Comparison of ENCODE assay signal across 1 cellular context in the genomic region with DNA sequence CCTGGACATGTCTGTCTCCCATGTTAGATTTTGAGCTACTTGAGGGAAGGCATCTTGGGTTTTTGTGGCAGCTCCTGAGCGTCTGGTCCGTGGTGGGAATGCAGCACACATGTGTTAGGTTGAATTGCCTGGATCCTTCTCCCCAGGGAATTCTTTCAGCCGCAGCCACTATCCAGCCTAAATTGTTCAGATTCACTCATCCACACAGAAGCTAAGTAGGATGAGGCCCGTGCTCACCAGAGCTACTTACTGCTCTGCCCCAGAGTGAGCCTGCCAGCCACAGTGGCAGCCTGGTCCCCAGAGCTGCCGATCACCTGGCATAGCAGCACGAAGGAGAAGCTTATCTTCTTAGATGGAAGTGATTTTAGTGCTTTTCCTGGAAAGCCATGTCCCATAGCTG.
TF ChIP-seq lines count a peak whose summit lies in the region.

No MANE protein-coding gene starts in this region.

TF ChIP-seq in SK-N-SH treated with all-trans-retinoic acid at 6 μM for 48 hours, 23 proteins besides CTCF, POLR2A, EP300 and RAD21 (continued from another document):
- TF ChIP-seq, protein P1, sequence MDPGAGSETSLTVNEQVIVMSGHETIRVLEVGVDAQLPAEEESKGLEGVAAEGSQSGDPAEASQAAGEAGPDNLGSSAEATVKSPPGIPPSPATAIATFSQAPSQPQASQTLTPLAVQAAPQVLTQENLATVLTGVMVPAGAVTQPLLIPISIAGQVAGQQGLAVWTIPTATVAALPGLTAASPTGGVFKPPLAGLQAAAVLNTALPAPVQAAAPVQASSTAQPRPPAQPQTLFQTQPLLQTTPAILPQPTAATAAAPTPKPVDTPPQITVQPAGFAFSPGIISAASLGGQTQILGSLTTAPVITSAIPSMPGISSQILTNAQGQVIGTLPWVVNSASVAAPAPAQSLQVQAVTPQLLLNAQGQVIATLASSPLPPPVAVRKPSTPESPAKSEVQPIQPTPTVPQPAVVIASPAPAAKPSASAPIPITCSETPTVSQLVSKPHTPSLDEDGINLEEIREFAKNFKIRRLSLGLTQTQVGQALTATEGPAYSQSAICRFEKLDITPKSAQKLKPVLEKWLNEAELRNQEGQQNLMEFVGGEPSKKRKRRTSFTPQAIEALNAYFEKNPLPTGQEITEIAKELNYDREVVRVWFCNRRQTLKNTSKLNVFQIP (CRISPR knock-in tag; IDR thresholded peaks at IDR 0.05; ENCODE audit: borderline replicate concordance, low read depth): no peak
- TF ChIP-seq ZFP3 (CRISPR knock-in tag; IDR thresholded peaks at IDR 0.05): no peak
- TF ChIP-seq ARNTL (CRISPR knock-in tag; IDR thresholded peaks at IDR 0.05; ENCODE audit: borderline replicate concordance, low read depth): no peak
- no peak for TF ChIP-seq BACH2 (CRISPR knock-in tag; IDR thresholded peaks at IDR 0.05; ENCODE audit: borderline replicate concordance)
- TF ChIP-seq, protein P2, sequence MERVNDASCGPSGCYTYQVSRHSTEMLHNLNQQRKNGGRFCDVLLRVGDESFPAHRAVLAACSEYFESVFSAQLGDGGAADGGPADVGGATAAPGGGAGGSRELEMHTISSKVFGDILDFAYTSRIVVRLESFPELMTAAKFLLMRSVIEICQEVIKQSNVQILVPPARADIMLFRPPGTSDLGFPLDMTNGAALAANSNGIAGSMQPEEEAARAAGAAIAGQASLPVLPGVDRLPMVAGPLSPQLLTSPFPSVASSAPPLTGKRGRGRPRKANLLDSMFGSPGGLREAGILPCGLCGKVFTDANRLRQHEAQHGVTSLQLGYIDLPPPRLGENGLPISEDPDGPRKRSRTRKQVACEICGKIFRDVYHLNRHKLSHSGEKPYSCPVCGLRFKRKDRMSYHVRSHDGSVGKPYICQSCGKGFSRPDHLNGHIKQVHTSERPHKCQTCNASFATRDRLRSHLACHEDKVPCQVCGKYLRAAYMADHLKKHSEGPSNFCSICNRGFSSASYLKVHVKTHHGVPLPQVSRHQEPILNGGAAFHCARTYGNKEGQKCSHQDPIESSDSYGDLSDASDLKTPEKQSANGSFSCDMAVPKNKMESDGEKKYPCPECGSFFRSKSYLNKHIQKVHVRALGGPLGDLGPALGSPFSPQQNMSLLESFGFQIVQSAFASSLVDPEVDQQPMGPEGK (CRISPR knock-in tag; IDR thresholded peaks at IDR 0.05; ENCODE audit: borderline replicate concordance): no peak
- no peak for TF ChIP-seq TOX (CRISPR knock-in tag; IDR thresholded peaks at IDR 0.05; ENCODE audit: borderline replicate concordance)
- no peak for TF ChIP-seq ESRRG (CRISPR knock-in tag; IDR thresholded peaks at IDR 0.05)
- no peak for TF ChIP-seq ZNF70 (CRISPR knock-in tag; IDR thresholded peaks at IDR 0.05)
- TF ChIP-seq ZFP30 (CRISPR knock-in tag; IDR thresholded peaks at IDR 0.05): no peak
- TF ChIP-seq, protein P3, sequence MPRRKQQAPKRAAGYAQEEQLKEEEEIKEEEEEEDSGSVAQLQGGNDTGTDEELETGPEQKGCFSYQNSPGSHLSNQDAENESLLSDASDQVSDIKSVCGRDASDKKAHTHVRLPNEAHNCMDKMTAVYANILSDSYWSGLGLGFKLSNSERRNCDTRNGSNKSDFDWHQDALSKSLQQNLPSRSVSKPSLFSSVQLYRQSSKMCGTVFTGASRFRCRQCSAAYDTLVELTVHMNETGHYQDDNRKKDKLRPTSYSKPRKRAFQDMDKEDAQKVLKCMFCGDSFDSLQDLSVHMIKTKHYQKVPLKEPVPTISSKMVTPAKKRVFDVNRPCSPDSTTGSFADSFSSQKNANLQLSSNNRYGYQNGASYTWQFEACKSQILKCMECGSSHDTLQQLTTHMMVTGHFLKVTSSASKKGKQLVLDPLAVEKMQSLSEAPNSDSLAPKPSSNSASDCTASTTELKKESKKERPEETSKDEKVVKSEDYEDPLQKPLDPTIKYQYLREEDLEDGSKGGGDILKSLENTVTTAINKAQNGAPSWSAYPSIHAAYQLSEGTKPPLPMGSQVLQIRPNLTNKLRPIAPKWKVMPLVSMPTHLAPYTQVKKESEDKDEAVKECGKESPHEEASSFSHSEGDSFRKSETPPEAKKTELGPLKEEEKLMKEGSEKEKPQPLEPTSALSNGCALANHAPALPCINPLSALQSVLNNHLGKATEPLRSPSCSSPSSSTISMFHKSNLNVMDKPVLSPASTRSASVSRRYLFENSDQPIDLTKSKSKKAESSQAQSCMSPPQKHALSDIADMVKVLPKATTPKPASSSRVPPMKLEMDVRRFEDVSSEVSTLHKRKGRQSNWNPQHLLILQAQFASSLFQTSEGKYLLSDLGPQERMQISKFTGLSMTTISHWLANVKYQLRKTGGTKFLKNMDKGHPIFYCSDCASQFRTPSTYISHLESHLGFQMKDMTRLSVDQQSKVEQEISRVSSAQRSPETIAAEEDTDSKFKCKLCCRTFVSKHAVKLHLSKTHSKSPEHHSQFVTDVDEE (CRISPR knock-in tag; IDR thresholded peaks at IDR 0.05): no peak
- no peak for TF ChIP-seq TCF4 (CRISPR knock-in tag; IDR thresholded peaks at IDR 0.05; ENCODE audit: borderline replicate concordance)
TF ChIP-seq in SK-N-SH treated with all-trans-retinoic acid at 6 μM for 48 hours: peak in this region for 0.
